Comparison of ENCODE assay signal across 21 cellular contexts in the genomic region with DNA sequence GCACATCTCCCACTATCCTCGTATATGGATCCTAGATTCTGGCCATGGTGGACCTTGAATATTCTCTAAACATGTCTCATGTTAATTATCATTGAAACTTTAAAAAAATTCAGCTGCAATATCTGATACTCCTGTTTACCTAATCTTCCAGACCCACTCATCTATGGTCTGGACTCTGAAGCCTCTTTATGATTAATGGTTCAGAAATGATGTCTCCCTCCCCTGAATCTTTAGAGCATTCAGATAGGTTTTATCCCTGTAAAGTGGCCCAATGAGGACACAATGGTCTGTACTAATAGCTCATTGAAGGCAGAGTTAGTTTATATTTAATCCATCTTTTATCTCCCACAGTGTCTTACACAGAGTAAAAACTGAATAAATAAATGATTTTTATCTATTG. TPM values are rescaled to one million over a fixed set of nuclear protein-coding genes. Genes with fewer than 3 reads are reported as not detected.
DNase-seq lines count a peak whose midpoint lies in the region; ATAC-seq and TF ChIP-seq lines count a peak whose summit lies in the region.
"Had no signal": no experiment of that assay in that cellular context is flagged by ENCODE, and none has a peak within 500 bp of the region (broad histone marks: within the 10 kb centered on the region; RNA-seq: fewer than 3 reads in every experiment).

No MANE protein-coding gene starts in this region.

- H3K4me1 ChIP-seq in CD8-positive, alpha-beta memory T cell (ENCODE audit: insufficient read depth, low read length): peaks cover 6% of the 10 kb centered on the region
- H3K4me1 ChIP-seq: colonic mucosa, heart right ventricle, right atrium auricular region had no signal

- H3K4me3 Mint-ChIP-seq in activated CD4-positive, alpha-beta T cell treated with anti-CD3 and anti-CD28 coated beads, Interleukin-2, amount 10 ng/mL, durations not matched to agents 24 days and 14 days: peak overlapping the region; percentile 45
- H3K4me3 Mint-ChIP-seq in CD8-positive, alpha-beta memory T cell: no peak overlapping the region
- H3K4me3 Mint-ChIP-seq in activated naive CD8-positive, alpha-beta T cell: peak overlapping the region; percentile 51
- no peak overlapping the region for H3K4me3 Mint-ChIP-seq in natural killer cell
- H3K4me3 Mint-ChIP-seq: CD4-positive, alpha-beta T cell had no signal

- CTCF ChIA-PET in CD8-positive, alpha-beta memory T cell (lab: Charles Lee): no interaction called here

- peak overlapping the region; percentile 90 for H3K27ac Mint-ChIP-seq in activated CD4-positive, alpha-beta T cell treated with anti-CD3 and anti-CD28 coated beads, Interleukin-2, amount 10 ng/mL, durations not matched to agents 24 days and 14 days
- peak overlapping the region in 5 of 8 donors; percentile 18 to 97 (median 94) for H3K27ac Mint-ChIP-seq in CD8-positive, alpha-beta memory T cell
- H3K27ac Mint-ChIP-seq in activated naive CD8-positive, alpha-beta T cell: peak overlapping the region; percentile 76
- H3K27ac Mint-ChIP-seq in natural killer cell: peak overlapping the region; percentile 88 to 90
- H3K27ac Mint-ChIP-seq: CD4-positive, alpha-beta T cell had no signal

- no peak overlapping the region for H3K27ac ChIP-seq in CD8-positive, alpha-beta memory T cell (ENCODE audit: low read depth, low read length)
- H3K27ac ChIP-seq: colonic mucosa, heart right ventricle, right atrium auricular region, SK-N-MC had no signal

- H3K27me3 ChIP-seq in CD8-positive, alpha-beta memory T cell (ENCODE audit: insufficient read depth, low read length, poor library complexity, severe bottlenecking): no peaks in the 10 kb centered on the region
- H3K27me3 ChIP-seq: colonic mucosa, heart right ventricle, right atrium auricular region had no signal

- H3K4me1 Mint-ChIP-seq in activated CD4-positive, alpha-beta T cell treated with anti-CD3 and anti-CD28 coated beads, Interleukin-2, amount 10 ng/mL, durations not matched to agents 24 days and 14 days: peaks cover 36% of the 10 kb centered on the region
- H3K4me1 Mint-ChIP-seq in CD8-positive, alpha-beta memory T cell: peaks cover 16 to 27% (median 21%) of the 10 kb centered on the region in 3 donors
- H3K4me1 Mint-ChIP-seq in activated naive CD8-positive, alpha-beta T cell (ENCODE audit: low read depth): peaks cover 26% of the 10 kb centered on the region
- H3K4me1 Mint-ChIP-seq in natural killer cell: peaks cover 19 to 26% of the 10 kb centered on the region in 2 donors

- peaks cover 13% of the 10 kb centered on the region for H3K9me3 Mint-ChIP-seq in activated CD4-positive, alpha-beta T cell treated with anti-CD3 and anti-CD28 coated beads, Interleukin-2, amount 10 ng/mL, durations not matched to agents 24 days and 14 days
- peaks cover 0 to 3% (median 0%) of the 10 kb centered on the region in 5 donors for H3K9me3 Mint-ChIP-seq in CD8-positive, alpha-beta memory T cell
- peaks cover 4% of the 10 kb centered on the region for H3K9me3 Mint-ChIP-seq in activated naive CD8-positive, alpha-beta T cell (ENCODE audit: low read depth)
- H3K9me3 Mint-ChIP-seq in natural killer cell: no peaks in the 10 kb centered on the region
- H3K9me3 Mint-ChIP-seq: CD4-positive, alpha-beta T cell had no signal

- TF ChIP-seq CTCF in natural killer cell (IDR thresholded peaks at IDR 0.05): no peak
- no peak for TF ChIP-seq CTCF in GM10266 (IDR thresholded peaks at IDR 0.05; ENCODE audit: control insufficient read depth, insufficient read depth, low read depth, missing control alignments)

- no peaks in the 10 kb centered on the region for H3K27me3 Mint-ChIP-seq in activated CD4-positive, alpha-beta T cell treated with anti-CD3 and anti-CD28 coated beads, Interleukin-2, amount 10 ng/mL, durations not matched to agents 24 days and 14 days
- no peaks in the 10 kb centered on the region for H3K27me3 Mint-ChIP-seq in CD8-positive, alpha-beta memory T cell
- peaks cover 1% of the 10 kb centered on the region for H3K27me3 Mint-ChIP-seq in activated naive CD8-positive, alpha-beta T cell
- no peaks in the 10 kb centered on the region for H3K27me3 Mint-ChIP-seq in natural killer cell (ENCODE audit: low read depth in 2 of 2)
- H3K27me3 Mint-ChIP-seq: CD4-positive, alpha-beta T cell had no signal

- DNase-seq in activated CD4-positive, alpha-beta T cell treated with anti-CD3 and anti-CD28 coated beads, Interleukin-2, amount 10 ng/mL, durations not matched to agents 24 days and 14 days: no peak
- no peak for DNase-seq in activated CD4-positive, alpha-beta T cell treated with anti-CD3 and anti-CD28 coated beads for 4 hours
- DNase-seq in CD8-positive, alpha-beta memory T cell: no peak
- no peak for DNase-seq in natural killer cell
- DNase-seq in GM10266 (ENCODE audit: extremely low spot score): no peak
- DNase-seq in 8988T: no peak
- DNase-seq: activated CD4-positive, alpha-beta T cell treated with anti-CD3 and anti-CD28 coated beads for 1 hour; activated gamma-delta T cell; anterior cingulate cortex; CD4-positive, alpha-beta T cell; colonic mucosa; effector memory CD4-positive, alpha-beta T cell; GOT3; heart right ventricle; NCI-H1436 treated with DMSO at 0.1 percent for 48 hours; NCI-H446 had no signal

- H3K9me3 ChIP-seq in CD8-positive, alpha-beta memory T cell (ENCODE audit: low read length): no peaks in the 10 kb centered on the region
- H3K9me3 ChIP-seq: colonic mucosa had no signal

- no peaks in the 10 kb centered on the region for H3K36me3 ChIP-seq in CD8-positive, alpha-beta memory T cell (ENCODE audit: insufficient read depth, low read length)
- H3K36me3 ChIP-seq: colonic mucosa, heart right ventricle, right atrium auricular region had no signal

- peaks cover 4% of the 10 kb centered on the region for H3K36me3 Mint-ChIP-seq in activated CD4-positive, alpha-beta T cell treated with anti-CD3 and anti-CD28 coated beads, Interleukin-2, amount 10 ng/mL, durations not matched to agents 24 days and 14 days (ENCODE audit: low read depth)
- peaks cover 0 to 8% (median 0%) of the 10 kb centered on the region in 3 donors for H3K36me3 Mint-ChIP-seq in CD8-positive, alpha-beta memory T cell
- peaks cover 6% of the 10 kb centered on the region for H3K36me3 Mint-ChIP-seq in activated naive CD8-positive, alpha-beta T cell
- no peaks in the 10 kb centered on the region for H3K36me3 Mint-ChIP-seq in natural killer cell

- ATAC-seq in natural killer cell (no peak), HG03565 (IDR thresholded peaks at IDR 0.05; ENCODE audit: unreplicated experiment) (no peak)
- ATAC-seq: heart right ventricle, HepG2 had no signal

- no peak overlapping the region for H3K4me3 ChIP-seq in CD8-positive, alpha-beta memory T cell (ENCODE audit: low read length)
- H3K4me3 ChIP-seq: colonic mucosa, heart right ventricle, right atrium auricular region, SK-N-MC had no signal

- intact Hi-C loops in activated CD4-positive, alpha-beta T cell treated with anti-CD3 and anti-CD28 coated beads, Interleukin-2, amount 10 ng/mL, durations not matched to agents 24 days and 14 days (cut with micrococcal nuclease): loop anchor here (1.0 to 5.0 kb wide), 11 partner anchors 7 to 353 kb away; partner anchors contain the start of gene DUSP10
- intact Hi-C loops in natural killer cell (cut with micrococcal nuclease): loop anchor here (1.0 to 5.0 kb wide), 5 partner anchors 14 to 273 kb away; no protein-coding TSS in a partner anchor

- POLR2A ChIA-PET in CD8-positive, alpha-beta memory T cell (lab: Charles Lee): no interaction called here

RNA-seq across cellular contexts. Expression of gene DUSP10, which starts 53.0 kb away (rescaled TPM):
- 13.5 and 14.6 TPM in 2 replicates for total RNA-seq in activated CD4-positive, alpha-beta T cell treated with anti-CD3 and anti-CD28 coated beads, Interleukin-2, amount 10 ng/mL, durations not matched to agents 24 days and 14 days
- 10 to 100 TPM; 23.7 to 25.4 TPM for total RNA-seq in CD8-positive, alpha-beta memory T cell
- polyA plus RNA-seq in CD8-positive, alpha-beta memory T cell: 8.0 TPM
- 100 to 1,000 TPM; 109 to 231 (median 210) TPM for total RNA-seq in natural killer cell

Comparison
In these comparisons a context has a peak if more than half of its experiments do, and no peak if none do; other contexts are left out.
1. H3K4me3 Mint-ChIP-seq: peak in activated CD4-positive, alpha-beta T cell treated with anti-CD3 and anti-CD28 coated beads, Interleukin-2, amount 10 ng/mL, durations not matched to agents 24 days and 14 days (single experiment) and activated naive CD8-positive, alpha-beta T cell (single experiment); none in CD8-positive, alpha-beta memory T cell (0 of 7) and natural killer cell (single experiment).
2. Peak in every context shown above with its lines, with median percentiles within 50 percentile points of each other: H3K27ac Mint-ChIP-seq.